2 cellular contexts compared by ENCODE assay signal in the genomic region with DNA sequence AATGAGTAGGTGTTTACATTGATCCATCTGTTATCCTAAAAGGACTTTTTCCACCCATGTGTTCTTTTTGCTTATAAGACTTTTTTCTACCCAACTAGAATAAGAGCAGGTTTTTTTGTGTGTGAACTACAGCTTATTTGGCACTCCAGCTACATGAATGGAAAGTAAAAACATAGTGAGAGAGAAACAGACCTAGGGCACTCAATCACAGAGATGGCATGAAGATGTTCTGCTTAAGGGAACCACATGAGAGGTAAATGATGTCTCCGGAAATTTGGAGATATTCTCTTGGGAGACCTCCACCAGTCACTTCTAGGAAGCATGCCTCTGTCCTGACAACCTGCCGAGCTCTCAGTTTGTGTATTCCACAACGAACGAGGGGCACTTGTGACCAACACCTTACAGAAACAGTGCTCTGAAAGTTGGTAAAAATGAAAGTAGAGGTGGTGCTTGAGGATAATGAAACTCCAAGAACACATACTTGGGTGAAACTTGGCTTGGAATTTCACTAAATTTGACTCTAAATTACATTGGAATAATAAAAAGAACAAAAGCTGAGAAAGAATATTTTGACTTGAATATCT.
TF ChIP-seq lines count a peak whose summit lies in the region.

No MANE protein-coding gene starts in this region.

TF ChIP-seq in GM23338, 12 proteins besides CTCF, POLR2A, EP300 and RAD21:
- no peak for TF ChIP-seq ZNF114 (CRISPR knock-in tag; IDR thresholded peaks at IDR 0.05)
- TF ChIP-seq, protein P1, sequence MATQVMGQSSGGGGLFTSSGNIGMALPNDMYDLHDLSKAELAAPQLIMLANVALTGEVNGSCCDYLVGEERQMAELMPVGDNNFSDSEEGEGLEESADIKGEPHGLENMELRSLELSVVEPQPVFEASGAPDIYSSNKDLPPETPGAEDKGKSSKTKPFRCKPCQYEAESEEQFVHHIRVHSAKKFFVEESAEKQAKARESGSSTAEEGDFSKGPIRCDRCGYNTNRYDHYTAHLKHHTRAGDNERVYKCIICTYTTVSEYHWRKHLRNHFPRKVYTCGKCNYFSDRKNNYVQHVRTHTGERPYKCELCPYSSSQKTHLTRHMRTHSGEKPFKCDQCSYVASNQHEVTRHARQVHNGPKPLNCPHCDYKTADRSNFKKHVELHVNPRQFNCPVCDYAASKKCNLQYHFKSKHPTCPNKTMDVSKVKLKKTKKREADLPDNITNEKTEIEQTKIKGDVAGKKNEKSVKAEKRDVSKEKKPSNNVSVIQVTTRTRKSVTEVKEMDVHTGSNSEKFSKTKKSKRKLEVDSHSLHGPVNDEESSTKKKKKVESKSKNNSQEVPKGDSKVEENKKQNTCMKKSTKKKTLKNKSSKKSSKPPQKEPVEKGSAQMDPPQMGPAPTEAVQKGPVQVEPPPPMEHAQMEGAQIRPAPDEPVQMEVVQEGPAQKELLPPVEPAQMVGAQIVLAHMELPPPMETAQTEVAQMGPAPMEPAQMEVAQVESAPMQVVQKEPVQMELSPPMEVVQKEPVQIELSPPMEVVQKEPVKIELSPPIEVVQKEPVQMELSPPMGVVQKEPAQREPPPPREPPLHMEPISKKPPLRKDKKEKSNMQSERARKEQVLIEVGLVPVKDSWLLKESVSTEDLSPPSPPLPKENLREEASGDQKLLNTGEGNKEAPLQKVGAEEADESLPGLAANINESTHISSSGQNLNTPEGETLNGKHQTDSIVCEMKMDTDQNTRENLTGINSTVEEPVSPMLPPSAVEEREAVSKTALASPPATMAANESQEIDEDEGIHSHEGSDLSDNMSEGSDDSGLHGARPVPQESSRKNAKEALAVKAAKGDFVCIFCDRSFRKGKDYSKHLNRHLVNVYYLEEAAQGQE (IDR thresholded peaks at IDR 0.05; ENCODE audit: unreplicated experiment), result no peak
- no peak for TF ChIP-seq CREB1 (CRISPR knock-in tag; IDR thresholded peaks at IDR 0.05; ENCODE audit: low read depth)
- no peak for TF ChIP-seq STAT1 (IDR thresholded peaks at IDR 0.05; ENCODE audit: unreplicated experiment)
- no peak for TF ChIP-seq JUNB (IDR thresholded peaks at IDR 0.05; ENCODE audit: unreplicated experiment)
- no peak for TF ChIP-seq EZH2phosphoT487 (IDR thresholded peaks at IDR 0.05; ENCODE audit: unreplicated experiment)
- TF ChIP-seq ZNF331 (CRISPR knock-in tag; IDR thresholded peaks at IDR 0.05; ENCODE audit: low read depth), result no peak
- TF ChIP-seq, protein P2, sequence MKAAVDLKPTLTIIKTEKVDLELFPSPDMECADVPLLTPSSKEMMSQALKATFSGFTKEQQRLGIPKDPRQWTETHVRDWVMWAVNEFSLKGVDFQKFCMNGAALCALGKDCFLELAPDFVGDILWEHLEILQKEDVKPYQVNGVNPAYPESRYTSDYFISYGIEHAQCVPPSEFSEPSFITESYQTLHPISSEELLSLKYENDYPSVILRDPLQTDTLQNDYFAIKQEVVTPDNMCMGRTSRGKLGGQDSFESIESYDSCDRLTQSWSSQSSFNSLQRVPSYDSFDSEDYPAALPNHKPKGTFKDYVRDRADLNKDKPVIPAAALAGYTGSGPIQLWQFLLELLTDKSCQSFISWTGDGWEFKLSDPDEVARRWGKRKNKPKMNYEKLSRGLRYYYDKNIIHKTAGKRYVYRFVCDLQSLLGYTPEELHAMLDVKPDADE (IDR thresholded peaks at IDR 0.05), result no peak
- TF ChIP-seq EZH2 (IDR thresholded peaks at IDR 0.05; ENCODE audit: low read depth, unreplicated experiment), result no peak

TF ChIP-seq in GM12878, 131 proteins besides CTCF, POLR2A, EP300 and RAD21:
- TF ChIP-seq NBN (IDR thresholded peaks at IDR 0.05) (no peak), HDAC2 (IDR thresholded peaks at IDR 0.05) (no peak), YY1 (IDR thresholded peaks at IDR 0.05; ENCODE audit: low read depth, low read length) (no peak), TARDBP (IDR thresholded peaks at IDR 0.05; ENCODE audit: borderline replicate concordance) (no peak), GATAD2B (conservative IDR thresholded peaks at IDR 0.05; ENCODE audit: low read depth) (no peak), RUNX3 (IDR thresholded peaks at IDR 0.05; ENCODE audit: low read length) (no peak), SP1 (IDR thresholded peaks at IDR 0.05; ENCODE audit: low read depth, low read length) (no peak), MYB (IDR thresholded peaks at IDR 0.05; ENCODE audit: borderline replicate concordance, low read depth, low read length) (no peak), ZNF622 (IDR thresholded peaks at IDR 0.05) (no peak)
- TF ChIP-seq, protein P3, sequence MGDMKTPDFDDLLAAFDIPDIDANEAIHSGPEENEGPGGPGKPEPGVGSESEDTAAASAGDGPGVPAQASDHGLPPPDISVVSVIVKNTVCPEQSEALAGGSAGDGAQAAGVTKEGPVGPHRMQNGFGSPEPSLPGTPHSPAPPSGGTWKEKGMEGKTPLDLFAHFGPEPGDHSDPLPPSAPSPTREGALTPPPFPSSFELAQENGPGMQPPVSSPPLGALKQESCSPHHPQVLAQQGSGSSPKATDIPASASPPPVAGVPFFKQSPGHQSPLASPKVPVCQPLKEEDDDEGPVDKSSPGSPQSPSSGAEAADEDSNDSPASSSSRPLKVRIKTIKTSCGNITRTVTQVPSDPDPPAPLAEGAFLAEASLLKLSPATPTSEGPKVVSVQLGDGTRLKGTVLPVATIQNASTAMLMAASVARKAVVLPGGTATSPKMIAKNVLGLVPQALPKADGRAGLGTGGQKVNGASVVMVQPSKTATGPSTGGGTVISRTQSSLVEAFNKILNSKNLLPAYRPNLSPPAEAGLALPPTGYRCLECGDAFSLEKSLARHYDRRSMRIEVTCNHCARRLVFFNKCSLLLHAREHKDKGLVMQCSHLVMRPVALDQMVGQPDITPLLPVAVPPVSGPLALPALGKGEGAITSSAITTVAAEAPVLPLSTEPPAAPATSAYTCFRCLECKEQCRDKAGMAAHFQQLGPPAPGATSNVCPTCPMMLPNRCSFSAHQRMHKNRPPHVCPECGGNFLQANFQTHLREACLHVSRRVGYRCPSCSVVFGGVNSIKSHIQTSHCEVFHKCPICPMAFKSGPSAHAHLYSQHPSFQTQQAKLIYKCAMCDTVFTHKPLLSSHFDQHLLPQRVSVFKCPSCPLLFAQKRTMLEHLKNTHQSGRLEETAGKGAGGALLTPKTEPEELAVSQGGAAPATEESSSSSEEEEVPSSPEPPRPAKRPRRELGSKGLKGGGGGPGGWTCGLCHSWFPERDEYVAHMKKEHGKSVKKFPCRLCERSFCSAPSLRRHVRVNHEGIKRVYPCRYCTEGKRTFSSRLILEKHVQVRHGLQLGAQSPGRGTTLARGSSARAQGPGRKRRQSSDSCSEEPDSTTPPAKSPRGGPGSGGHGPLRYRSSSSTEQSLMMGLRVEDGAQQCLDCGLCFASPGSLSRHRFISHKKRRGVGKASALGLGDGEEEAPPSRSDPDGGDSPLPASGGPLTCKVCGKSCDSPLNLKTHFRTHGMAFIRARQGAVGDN (IDR thresholded peaks at IDR 0.05), result no peak
- TF ChIP-seq, protein P4, sequence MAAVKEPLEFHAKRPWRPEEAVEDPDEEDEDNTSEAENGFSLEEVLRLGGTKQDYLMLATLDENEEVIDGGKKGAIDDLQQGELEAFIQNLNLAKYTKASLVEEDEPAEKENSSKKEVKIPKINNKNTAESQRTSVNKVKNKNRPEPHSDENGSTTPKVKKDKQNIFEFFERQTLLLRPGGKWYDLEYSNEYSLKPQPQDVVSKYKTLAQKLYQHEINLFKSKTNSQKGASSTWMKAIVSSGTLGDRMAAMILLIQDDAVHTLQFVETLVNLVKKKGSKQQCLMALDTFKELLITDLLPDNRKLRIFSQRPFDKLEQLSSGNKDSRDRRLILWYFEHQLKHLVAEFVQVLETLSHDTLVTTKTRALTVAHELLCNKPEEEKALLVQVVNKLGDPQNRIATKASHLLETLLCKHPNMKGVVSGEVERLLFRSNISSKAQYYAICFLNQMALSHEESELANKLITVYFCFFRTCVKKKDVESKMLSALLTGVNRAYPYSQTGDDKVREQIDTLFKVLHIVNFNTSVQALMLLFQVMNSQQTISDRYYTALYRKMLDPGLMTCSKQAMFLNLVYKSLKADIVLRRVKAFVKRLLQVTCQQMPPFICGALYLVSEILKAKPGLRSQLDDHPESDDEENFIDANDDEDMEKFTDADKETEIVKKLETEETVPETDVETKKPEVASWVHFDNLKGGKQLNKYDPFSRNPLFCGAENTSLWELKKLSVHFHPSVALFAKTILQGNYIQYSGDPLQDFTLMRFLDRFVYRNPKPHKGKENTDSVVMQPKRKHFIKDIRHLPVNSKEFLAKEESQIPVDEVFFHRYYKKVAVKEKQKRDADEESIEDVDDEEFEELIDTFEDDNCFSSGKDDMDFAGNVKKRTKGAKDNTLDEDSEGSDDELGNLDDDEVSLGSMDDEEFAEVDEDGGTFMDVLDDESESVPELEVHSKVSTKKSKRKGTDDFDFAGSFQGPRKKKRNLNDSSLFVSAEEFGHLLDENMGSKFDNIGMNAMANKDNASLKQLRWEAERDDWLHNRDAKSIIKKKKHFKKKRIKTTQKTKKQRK (IDR thresholded peaks at IDR 0.05; ENCODE audit: low read depth, low read length), result no peak
- TF ChIP-seq, protein P5, sequence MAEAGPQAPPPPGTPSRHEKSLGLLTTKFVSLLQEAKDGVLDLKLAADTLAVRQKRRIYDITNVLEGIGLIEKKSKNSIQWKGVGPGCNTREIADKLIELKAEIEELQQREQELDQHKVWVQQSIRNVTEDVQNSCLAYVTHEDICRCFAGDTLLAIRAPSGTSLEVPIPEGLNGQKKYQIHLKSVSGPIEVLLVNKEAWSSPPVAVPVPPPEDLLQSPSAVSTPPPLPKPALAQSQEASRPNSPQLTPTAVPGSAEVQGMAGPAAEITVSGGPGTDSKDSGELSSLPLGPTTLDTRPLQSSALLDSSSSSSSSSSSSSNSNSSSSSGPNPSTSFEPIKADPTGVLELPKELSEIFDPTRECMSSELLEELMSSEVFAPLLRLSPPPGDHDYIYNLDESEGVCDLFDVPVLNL (IDR thresholded peaks at IDR 0.05; ENCODE audit: low read depth, low read length), result no peak
